ENCODE assay signal across 10 cellular contexts in the genomic region with DNA sequence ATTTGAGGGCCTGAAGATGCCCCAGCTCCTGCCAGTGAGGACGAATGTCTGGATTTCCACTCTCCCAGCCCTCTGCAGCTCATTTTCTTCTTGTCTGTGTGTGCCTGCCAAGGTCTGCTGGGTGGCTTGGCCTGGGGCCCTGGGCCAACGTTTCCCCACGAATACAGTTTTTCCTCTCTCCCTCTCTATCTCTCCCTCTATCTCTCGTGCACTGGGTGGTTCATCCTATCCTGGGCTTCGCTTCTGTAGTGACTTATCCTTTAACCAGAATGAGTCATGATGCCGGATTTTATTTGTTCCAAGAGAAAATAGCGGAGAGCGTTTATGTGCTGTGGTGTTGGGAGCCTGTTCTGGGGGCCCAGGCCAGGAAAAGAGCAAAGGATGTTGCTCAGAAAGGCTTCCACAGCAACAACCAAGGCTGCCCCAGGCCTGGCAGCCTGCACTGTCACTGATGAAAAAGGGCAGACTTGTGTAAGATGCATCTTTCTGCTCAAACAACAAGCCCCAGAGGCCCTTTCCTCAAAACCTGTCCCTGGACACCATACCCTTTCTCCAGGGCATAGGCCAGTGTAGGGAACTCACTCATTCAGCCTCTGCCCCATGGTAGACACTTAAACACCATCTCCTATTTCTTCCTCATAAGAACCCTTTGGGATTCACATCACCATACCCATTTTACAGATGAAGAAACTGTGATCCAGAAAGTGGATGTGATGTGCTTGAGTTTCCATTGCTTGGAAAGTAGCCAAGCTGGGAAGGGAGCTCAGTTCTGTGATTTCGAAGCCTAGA. TPM values are rescaled to one million over a fixed set of nuclear protein-coding genes. Genes with fewer than 3 reads are reported as not detected.
DNase-seq lines count a peak whose midpoint lies in the region; ATAC-seq, FAIRE-seq and TF ChIP-seq lines count a peak whose summit lies in the region.
"Had no signal": no experiment of that assay in that cellular context is flagged by ENCODE, and none has a peak within 500 bp of the region (broad histone marks: within the 10 kb centered on the region; RNA-seq: fewer than 3 reads in every experiment).

No MANE protein-coding gene starts in this region.

- H3K4me1 ChIP-seq in prostate gland (replicated peaks) = no peaks in the 10 kb centered on the region

- POLR2A ChIA-PET in HEK293T (lab: Yijun Ruan, JAX) = no interaction called here

- ATAC-seq in HG03095 (IDR thresholded peaks at IDR 0.05; ENCODE audit: unreplicated experiment) = no peak

- DNase-seq in ELF-1 (ENCODE audit: low read depth, low spot score) (peak; percentile 30), T1000 (lab: John Stamatoyannopoulos, UW) (peak; percentile 60), foreskin fibroblast (peak; percentile 81 to 87), prostate gland (ENCODE audit: low spot score) (peak; percentile 4), HEK293T (ENCODE audit: extremely low spot score) (no peak), NCI-H774 (lab: John Stamatoyannopoulos, UW) (no peak), GM19239 (ENCODE audit: insufficient read length, low spot score) (no peak)
- DNase-seq: mesendoderm, NCI-H1048 had no signal

- no peaks in the 10 kb centered on the region for H3K36me3 ChIP-seq in prostate gland

- CTCF ChIA-PET in HEK293T (lab: Yijun Ruan, JAX) = no interaction called here

- intact Hi-C loops in prostate gland (cut with DNase I) = loop anchor here (10.0 kb wide), 1 partner anchor 290 kb away; no protein-coding TSS in a partner anchor

- H3K27me3 ChIP-seq in prostate gland (replicated peaks; ENCODE audit: insufficient read depth) = no peaks in the 10 kb centered on the region

- no peak for TF ChIP-seq POLR2A in prostate gland (IDR thresholded peaks at IDR 0.05)

- H3K4me3 ChIP-seq in foreskin fibroblast (ENCODE audit: low read depth in 1 of 2, low read length in 2 of 2) (no peak overlapping the region), prostate gland (no peak overlapping the region)

- WGBS in prostate gland = 26% methylated on average over 9 of the region's 9 CpGs

- TF ChIP-seq CTCF in foreskin fibroblast (IDR thresholded peaks at IDR 0.05; ENCODE audit: low read depth, low read length) (no peak), prostate gland (IDR thresholded peaks at IDR 0.05) (no peak)

- H3K9me3 ChIP-seq in prostate gland = no peaks in the 10 kb centered on the region

- peak overlapping the region in 1 of 2 donors; percentile 33 for H3K27ac ChIP-seq in prostate gland

- no peak for FAIRE-seq in GM19239 (lab: Jason Lieb, UNC)

TF ChIP-seq in HEK293T, 16 proteins besides CTCF, POLR2A, EP300 and RAD21:
- TF ChIP-seq SP1 (IDR thresholded peaks at IDR 0.05) (no peak), FOXM1 (IDR thresholded peaks at IDR 0.05; ENCODE audit: borderline replicate concordance) (no peak), HDGF (IDR thresholded peaks at IDR 0.05; ENCODE audit: borderline replicate concordance) (no peak), L3MBTL2 (conservative IDR thresholded peaks at IDR 0.05) (no peak), ZNF384 (IDR thresholded peaks at IDR 0.05) (no peak), SUZ12 (IDR thresholded peaks at IDR 0.05) (no peak), FOXK2 (IDR thresholded peaks at IDR 0.05) (no peak)

RNA-seq across cellular contexts. Expression of a gene that starts 47.3 kb away (rescaled TPM):
- total RNA-seq in prostate gland = 10 to 100 TPM in 1 of 2 donors, 1 to 10 TPM in 1; 2.0 to 11.0 TPM

Comparison
In these comparisons a context has a peak if more than half of its experiments do, and no peak if none do; other contexts are left out.
1. DNase-seq: peak in ELF-1 (single experiment), T1000 (single experiment), foreskin fibroblast (2 of 2) and prostate gland (single experiment); none in HEK293T (single experiment), NCI-H774 (single experiment) and GM19239 (single experiment).